Comparison of ENCODE assay signal across 2 cellular contexts in the genomic region with DNA sequence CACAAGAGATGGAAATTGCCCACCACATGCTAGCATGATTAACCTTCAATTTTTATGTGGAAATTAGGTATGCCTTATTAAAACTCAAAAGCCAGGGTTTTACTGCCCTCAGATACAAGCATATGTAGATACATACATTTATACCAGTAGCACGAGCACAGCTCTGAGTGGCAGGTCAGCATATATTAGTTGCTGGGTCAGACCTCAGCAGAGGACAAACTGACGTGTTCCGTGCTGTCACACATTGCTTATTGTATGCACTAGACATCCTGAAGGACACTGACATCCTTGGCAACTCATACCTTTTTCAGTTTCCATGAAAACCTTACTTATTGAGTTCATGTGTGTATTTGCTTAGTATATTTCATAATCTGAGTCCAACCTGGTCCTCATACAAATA.
TF ChIP-seq lines count a peak whose summit lies in the region.

No MANE protein-coding gene starts in this region.

TF ChIP-seq in A549, 52 proteins besides CTCF, POLR2A, EP300 and RAD21 (continued from another document):
- TF ChIP-seq, protein P1, sequence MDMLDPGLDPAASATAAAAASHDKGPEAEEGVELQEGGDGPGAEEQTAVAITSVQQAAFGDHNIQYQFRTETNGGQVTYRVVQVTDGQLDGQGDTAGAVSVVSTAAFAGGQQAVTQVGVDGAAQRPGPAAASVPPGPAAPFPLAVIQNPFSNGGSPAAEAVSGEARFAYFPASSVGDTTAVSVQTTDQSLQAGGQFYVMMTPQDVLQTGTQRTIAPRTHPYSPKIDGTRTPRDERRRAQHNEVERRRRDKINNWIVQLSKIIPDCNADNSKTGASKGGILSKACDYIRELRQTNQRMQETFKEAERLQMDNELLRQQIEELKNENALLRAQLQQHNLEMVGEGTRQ (IDR thresholded peaks at IDR 0.05): no peak
- TF ChIP-seq HOXA7 (CRISPR knock-in tag; IDR thresholded peaks at IDR 0.05) (no peak), SREBF2 (IDR thresholded peaks at IDR 0.05) (no peak), RCOR1 (IDR thresholded peaks at IDR 0.05; ENCODE audit: low read depth, low read length) (no peak), CBX8 (IDR thresholded peaks at IDR 0.05) (no peak), ZSCAN20 (CRISPR knock-in tag; IDR thresholded peaks at IDR 0.05) (no peak), HDAC2 (IDR thresholded peaks at IDR 0.05) (no peak), EHF (CRISPR knock-in tag; IDR thresholded peaks at IDR 0.05) (no peak), FOSL2 (IDR thresholded peaks at IDR 0.05) (no peak), FOSL2 (CRISPR knock-in tag; IDR thresholded peaks at IDR 0.05) (no peak), ZFP36 (IDR thresholded peaks at IDR 0.05; ENCODE audit: borderline replicate concordance, partially characterized antibody) (no peak)

TF ChIP-seq in HEK293T, 16 proteins besides CTCF, POLR2A, EP300 and RAD21 (continued from another document):
- TF ChIP-seq, protein P2, sequence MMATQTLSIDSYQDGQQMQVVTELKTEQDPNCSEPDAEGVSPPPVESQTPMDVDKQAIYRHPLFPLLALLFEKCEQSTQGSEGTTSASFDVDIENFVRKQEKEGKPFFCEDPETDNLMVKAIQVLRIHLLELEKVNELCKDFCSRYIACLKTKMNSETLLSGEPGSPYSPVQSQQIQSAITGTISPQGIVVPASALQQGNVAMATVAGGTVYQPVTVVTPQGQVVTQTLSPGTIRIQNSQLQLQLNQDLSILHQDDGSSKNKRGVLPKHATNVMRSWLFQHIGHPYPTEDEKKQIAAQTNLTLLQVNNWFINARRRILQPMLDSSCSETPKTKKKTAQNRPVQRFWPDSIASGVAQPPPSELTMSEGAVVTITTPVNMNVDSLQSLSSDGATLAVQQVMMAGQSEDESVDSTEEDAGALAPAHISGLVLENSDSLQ (IDR thresholded peaks at IDR 0.05): peak; percentile 66
- TF ChIP-seq HDGF (IDR thresholded peaks at IDR 0.05; ENCODE audit: borderline replicate concordance): no peak
